In genomic region chr5:126845470-126846076, GRCh38 we compare ENCODE assay signal across 8 cellular contexts.
DNase-seq lines count a peak whose midpoint lies in the region; ATAC-seq, FAIRE-seq and TF ChIP-seq lines count a peak whose summit lies in the region.
"Not testable (repeated sequence)": the region's sequence is repeated elsewhere in the genome, so short reads cannot be mapped to it uniquely, and the experiment has no call there.

No MANE protein-coding gene starts in this region.

- TF ChIP-seq POLR2A in GM12892 (IDR thresholded peaks at IDR 0.05; ENCODE audit: low read depth, low read length); gastroesophageal sphincter (IDR thresholded peaks at IDR 0.05): not testable (repeated sequence)

- peak overlapping the region; percentile 80 for H3K27ac Mint-ChIP-seq in T-helper 1 cell treated with Interleukin-12 subunit alpha and Interleukin-12 subunit beta and Interleukin-4 antibody, amounts not matched to agents 30 μg/mL and 1 μg/mL, for 36 hours
- peak overlapping the region; percentile 33 for H3K27ac Mint-ChIP-seq in activated T-helper 2 cell treated with anti-CD3 and anti-CD28 coated beads, Interferon-gamma antibody, Interleukin-2, Interleukin-4, amounts not matched to agents 10 μg/mL and 5 μg/mL and 100 μg/mL, durations not matched to agents 14 hours and 24 hours and 36 hours
- peak overlapping the region; percentile 56 to 78 for H3K27ac Mint-ChIP-seq in natural killer cell treated with Interleukin-12 subunit alpha and Interleukin-12 subunit beta and Interleukin-15 and Interleukin-18, amount 100 ng/mL, for 72 hours
- H3K27ac Mint-ChIP-seq in stimulated activated naive CD8-positive, alpha-beta T cell treated with anti-CD3 and anti-CD28 coated beads, Interleukin-15, Interleukin-2, amounts not matched to agents 100 ng/mL and 50 ng/mL, for 24 hours, result peak overlapping the region; percentile 15

- ATAC-seq in GM21717 (IDR thresholded peaks at IDR 0.05; ENCODE audit: unreplicated experiment) (peak; percentile 93), HG03520 (IDR thresholded peaks at IDR 0.05; ENCODE audit: unreplicated experiment) (peak; percentile 74), gastroesophageal sphincter (peak; percentile 29)
- ATAC-seq in natural killer cell treated with Interleukin-12 subunit alpha and Interleukin-12 subunit beta and Interleukin-15 and Interleukin-18, amount 100 ng/mL, for 72 hours, result peak; percentile 62 to 71

- 50 to 65% methylated on average over 6 to 9 of the region's 14 CpGs for WGBS in gastroesophageal sphincter (ENCODE audit: low coverage in 1 of 2), 2 donors

- not testable (repeated sequence) for H3K4me3 Mint-ChIP-seq in T-helper 1 cell treated with Interleukin-12 subunit alpha and Interleukin-12 subunit beta and Interleukin-4 antibody, amounts not matched to agents 30 μg/mL and 1 μg/mL, for 36 hours; activated T-helper 2 cell treated with anti-CD3 and anti-CD28 coated beads, Interferon-gamma antibody, Interleukin-2, Interleukin-4, amounts not matched to agents 10 μg/mL and 5 μg/mL and 100 μg/mL, durations not matched to agents 14 hours and 24 hours and 36 hours (ENCODE audit: low read depth); stimulated activated naive CD8-positive, alpha-beta T cell treated with anti-CD3 and anti-CD28 coated beads, Interleukin-15, Interleukin-2, amounts not matched to agents 100 ng/mL and 50 ng/mL, for 24 hours
- H3K4me3 Mint-ChIP-seq in natural killer cell treated with Interleukin-12 subunit alpha and Interleukin-12 subunit beta and Interleukin-15 and Interleukin-18, amount 100 ng/mL, for 72 hours, result peak overlapping the region; percentile 36

- not testable (repeated sequence) for H3K36me3 Mint-ChIP-seq in T-helper 1 cell treated with Interleukin-12 subunit alpha and Interleukin-12 subunit beta and Interleukin-4 antibody, amounts not matched to agents 30 μg/mL and 1 μg/mL, for 36 hours (ENCODE audit: low read depth); activated T-helper 2 cell treated with anti-CD3 and anti-CD28 coated beads, Interferon-gamma antibody, Interleukin-2, Interleukin-4, amounts not matched to agents 10 μg/mL and 5 μg/mL and 100 μg/mL, durations not matched to agents 14 hours and 24 hours and 36 hours (ENCODE audit: low read depth); natural killer cell treated with Interleukin-12 subunit alpha and Interleukin-12 subunit beta and Interleukin-15 and Interleukin-18, amount 100 ng/mL, for 72 hours; stimulated activated naive CD8-positive, alpha-beta T cell treated with anti-CD3 and anti-CD28 coated beads, Interleukin-15, Interleukin-2, amounts not matched to agents 100 ng/mL and 50 ng/mL, for 24 hours (ENCODE audit: low read depth)

- H3K27ac ChIP-seq in gastroesophageal sphincter, result not testable (repeated sequence)

- not testable (repeated sequence) for H3K27me3 Mint-ChIP-seq in T-helper 1 cell treated with Interleukin-12 subunit alpha and Interleukin-12 subunit beta and Interleukin-4 antibody, amounts not matched to agents 30 μg/mL and 1 μg/mL, for 36 hours (ENCODE audit: low read depth); activated T-helper 2 cell treated with anti-CD3 and anti-CD28 coated beads, Interferon-gamma antibody, Interleukin-2, Interleukin-4, amounts not matched to agents 10 μg/mL and 5 μg/mL and 100 μg/mL, durations not matched to agents 14 hours and 24 hours and 36 hours (ENCODE audit: low read depth); natural killer cell treated with Interleukin-12 subunit alpha and Interleukin-12 subunit beta and Interleukin-15 and Interleukin-18, amount 100 ng/mL, for 72 hours; stimulated activated naive CD8-positive, alpha-beta T cell treated with anti-CD3 and anti-CD28 coated beads, Interleukin-15, Interleukin-2, amounts not matched to agents 100 ng/mL and 50 ng/mL, for 24 hours

- not testable (repeated sequence) for TF ChIP-seq CTCF in gastroesophageal sphincter (IDR thresholded peaks at IDR 0.05)

- peaks cover 0 to 29% (median 11%) of the 10 kb centered on the region in 3 donors for H3K4me1 ChIP-seq in gastroesophageal sphincter

- peak; percentile 74 for FAIRE-seq in GM12892 (lab: Jason Lieb, UNC)

- not testable (repeated sequence) for TF ChIP-seq EP300 in gastroesophageal sphincter (IDR thresholded peaks at IDR 0.05)

- not testable (repeated sequence) for H3K27me3 ChIP-seq in gastroesophageal sphincter

- not testable (repeated sequence) for H3K9me3 Mint-ChIP-seq in T-helper 1 cell treated with Interleukin-12 subunit alpha and Interleukin-12 subunit beta and Interleukin-4 antibody, amounts not matched to agents 30 μg/mL and 1 μg/mL, for 36 hours; activated T-helper 2 cell treated with anti-CD3 and anti-CD28 coated beads, Interferon-gamma antibody, Interleukin-2, Interleukin-4, amounts not matched to agents 10 μg/mL and 5 μg/mL and 100 μg/mL, durations not matched to agents 14 hours and 24 hours and 36 hours; natural killer cell treated with Interleukin-12 subunit alpha and Interleukin-12 subunit beta and Interleukin-15 and Interleukin-18, amount 100 ng/mL, for 72 hours; stimulated activated naive CD8-positive, alpha-beta T cell treated with anti-CD3 and anti-CD28 coated beads, Interleukin-15, Interleukin-2, amounts not matched to agents 100 ng/mL and 50 ng/mL, for 24 hours

- not testable (repeated sequence) for H3K4me3 ChIP-seq in gastroesophageal sphincter

- DNase-seq in GM12892 (ENCODE audit: insufficient read length), result peak; percentile 33
- not testable (repeated sequence) for DNase-seq in activated T-helper 2 cell treated with anti-CD3 and anti-CD28 coated beads, Interferon-gamma antibody, Interleukin-2, Interleukin-4, amounts not matched to agents 10 μg/mL and 5 μg/mL and 100 μg/mL, durations not matched to agents 14 hours and 24 hours and 36 hours (ENCODE audit: low spot score); natural killer cell treated with Interleukin-12 subunit alpha and Interleukin-12 subunit beta and Interleukin-15 and Interleukin-18, amount 100 ng/mL, for 72 hours (ENCODE audit: low spot score)

- H3K9me3 ChIP-seq in gastroesophageal sphincter, result not testable (repeated sequence)

- intact Hi-C loops in activated T-helper 2 cell treated with anti-CD3 and anti-CD28 coated beads, Interferon-gamma antibody, Interleukin-2, Interleukin-4, amounts not matched to agents 10 μg/mL and 5 μg/mL and 100 μg/mL, durations not matched to agents 14 hours and 24 hours and 36 hours (cut with micrococcal nuclease), result not testable (repeated sequence)

- peaks cover 29% of the 10 kb centered on the region for H3K4me1 Mint-ChIP-seq in T-helper 1 cell treated with Interleukin-12 subunit alpha and Interleukin-12 subunit beta and Interleukin-4 antibody, amounts not matched to agents 30 μg/mL and 1 μg/mL, for 36 hours (ENCODE audit: low read depth)
- peaks cover 18% of the 10 kb centered on the region for H3K4me1 Mint-ChIP-seq in activated T-helper 2 cell treated with anti-CD3 and anti-CD28 coated beads, Interferon-gamma antibody, Interleukin-2, Interleukin-4, amounts not matched to agents 10 μg/mL and 5 μg/mL and 100 μg/mL, durations not matched to agents 14 hours and 24 hours and 36 hours (ENCODE audit: low read depth)
- H3K4me1 Mint-ChIP-seq in natural killer cell treated with Interleukin-12 subunit alpha and Interleukin-12 subunit beta and Interleukin-15 and Interleukin-18, amount 100 ng/mL, for 72 hours (ENCODE audit: low read depth in 2 of 2), result peaks cover 22 to 30% of the 10 kb centered on the region in 2 donors
- H3K4me1 Mint-ChIP-seq in stimulated activated naive CD8-positive, alpha-beta T cell treated with anti-CD3 and anti-CD28 coated beads, Interleukin-15, Interleukin-2, amounts not matched to agents 100 ng/mL and 50 ng/mL, for 24 hours (ENCODE audit: low read depth), result peaks cover 33% of the 10 kb centered on the region

- H3K36me3 ChIP-seq in gastroesophageal sphincter, result not testable (repeated sequence)

Comparison
In these comparisons a context has a peak if more than half of its experiments do, and no peak if none do; other contexts are left out.
1. ATAC-seq: peak in every context shown above with its lines; median percentile 93 in GM21717; 74 in HG03520; 66 in natural killer cell treated with Interleukin-12 subunit alpha and Interleukin-12 subunit beta and Interleukin-15 and Interleukin-18, amount 100 ng/mL, for 72 hours; 29 in gastroesophageal sphincter.
2. H3K27ac Mint-ChIP-seq: peak in every context shown above with its lines; median percentile 80 in T-helper 1 cell treated with Interleukin-12 subunit alpha and Interleukin-12 subunit beta and Interleukin-4 antibody, amounts not matched to agents 30 μg/mL and 1 μg/mL, for 36 hours; 67 in natural killer cell treated with Interleukin-12 subunit alpha and Interleukin-12 subunit beta and Interleukin-15 and Interleukin-18, amount 100 ng/mL, for 72 hours; 33 in activated T-helper 2 cell treated with anti-CD3 and anti-CD28 coated beads, Interferon-gamma antibody, Interleukin-2, Interleukin-4, amounts not matched to agents 10 μg/mL and 5 μg/mL and 100 μg/mL, durations not matched to agents 14 hours and 24 hours and 36 hours; 15 in stimulated activated naive CD8-positive, alpha-beta T cell treated with anti-CD3 and anti-CD28 coated beads, Interleukin-15, Interleukin-2, amounts not matched to agents 100 ng/mL and 50 ng/mL, for 24 hours.